ENCODE assay signal across 1 cellular context in genomic region chr14:105336477-105337287, GRCh38.
TF ChIP-seq lines count a peak whose summit lies in the region.

No MANE protein-coding gene starts in this region.

TF ChIP-seq in K562, 482 proteins besides CTCF, POLR2A, EP300 and RAD21:
- TF ChIP-seq ELK3 (CRISPR knock-in tag; IDR thresholded peaks at IDR 0.05): no peak
- no peak for TF ChIP-seq FOXJ2 (tag; IDR thresholded peaks at IDR 0.05)
- TF ChIP-seq ZNF146 (CRISPR knock-in tag; IDR thresholded peaks at IDR 0.05; ENCODE audit: unreplicated experiment): peak; percentile 89
- TF ChIP-seq NFIC (IDR thresholded peaks at IDR 0.05): no peak
- no peak for TF ChIP-seq EGR1 (conservative IDR thresholded peaks at IDR 0.05)
- TF ChIP-seq HMG20A (CRISPR knock-in tag; conservative IDR thresholded peaks at IDR 0.05): no peak
- TF ChIP-seq POLR2B (IDR thresholded peaks at IDR 0.05; ENCODE audit: low read depth, partially characterized antibody): no peak
- TF ChIP-seq ZNF41 (CRISPR knock-in tag; conservative IDR thresholded peaks at IDR 0.05): no peak
- no peak for TF ChIP-seq ILF3 (IDR thresholded peaks at IDR 0.05; ENCODE audit: borderline replicate concordance)
TF ChIP-seq in K562: peak in this region for 1.
